26 cellular contexts compared by ENCODE assay signal in the genomic region with DNA sequence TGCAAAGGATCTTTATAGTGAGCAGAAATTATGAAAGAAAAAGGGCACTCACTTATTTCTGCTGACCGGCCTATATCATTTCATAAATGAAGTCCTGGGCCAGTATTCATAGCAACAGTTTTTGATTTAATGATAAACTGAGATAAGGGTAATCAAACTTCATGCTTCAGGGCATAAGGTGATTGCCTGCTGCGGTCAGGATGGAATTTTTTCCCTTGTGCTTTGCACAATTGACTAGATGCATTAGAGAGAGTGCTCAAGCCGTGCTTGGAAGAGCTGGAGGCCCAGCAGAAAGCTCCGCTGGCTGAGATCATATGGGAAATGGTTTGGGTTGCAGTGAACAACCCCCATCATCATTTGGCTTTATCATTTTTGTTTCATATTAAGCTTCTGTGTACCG. TPM values are rescaled to one million over a fixed set of nuclear protein-coding genes. Genes with fewer than 3 reads are reported as not detected.
DNase-seq lines count a peak whose midpoint lies in the region; ATAC-seq and TF ChIP-seq lines count a peak whose summit lies in the region.
"Had no signal": no experiment of that assay in that cellular context is flagged by ENCODE, and none has a peak within 500 bp of the region (broad histone marks: within the 10 kb centered on the region; RNA-seq: fewer than 3 reads in every experiment).

No MANE protein-coding gene starts in this region.

- peaks cover 7% of the 10 kb centered on the region; the same call in 1 of the 2 replicates for H4K20me1 ChIP-seq in IMR-90 (ENCODE audit: insufficient read depth, low read length)
- H4K20me1 ChIP-seq: BLaER1 treated with 17β-estradiol and CSF1 and Interleukin-3, amounts not matched to agents 10 nM and 100 nM had no signal

- H3K27me3 Mint-ChIP-seq in glutamatergic neuron (ENCODE audit: unreplicated experiment) (peaks cover 5% of the 10 kb centered on the region), Caco-2 (ENCODE audit: insufficient read depth, unreplicated experiment) (peaks cover 15% of the 10 kb centered on the region)
- H3K27me3 Mint-ChIP-seq in stimulated activated memory B cell treated with anti-CD40 and anti-IgM and Interleukin-4, amounts not matched to agents 10 μg/mL and 1 μg/mL and 100 μg/mL, for 72 hours = peaks cover 14% of the 10 kb centered on the region

- no peak overlapping the region for H2BK5ac ChIP-seq in IMR-90 (ENCODE audit: low read depth, low read length, poor library complexity, severe bottlenecking)

- H3K18ac ChIP-seq in IMR-90 (ENCODE audit: low read depth, low read length) = no peak overlapping the region

- dilution Hi-C loops in IMR-90 (cut with HindIII; ENCODE audit: low sequenced_read_pairs, unreplicated experiment) = no loop called here

- H3K4me3 ChIP-seq in HAP-1 = no peak overlapping the region
- H3K4me3 ChIP-seq in IMR-90 (ENCODE audit: insufficient read depth, low read depth, low read length) = no peak overlapping the region
- H3K4me3 ChIP-seq in psoas muscle = peak overlapping the region; percentile 34
- H3K4me3 ChIP-seq in Caco-2 (ENCODE audit: low read depth, low read length) = no peak overlapping the region
- H3K4me3 ChIP-seq: BLaER1 treated with 17β-estradiol and CSF1 and Interleukin-3, amounts not matched to agents 10 nM and 100 nM; esophagus squamous epithelium; left lung had no signal

- ATAC-seq in IMR-90 (ENCODE audit: low read depth) (no peak), psoas muscle (no peak), HG02840 (IDR thresholded peaks at IDR 0.05; ENCODE audit: low FRiP score, unreplicated experiment) (no peak)
- no peak for ATAC-seq in stimulated activated memory B cell treated with anti-CD40 and anti-IgM and Interleukin-4, amounts not matched to agents 10 μg/mL and 1 μg/mL and 100 μg/mL, for 72 hours
- ATAC-seq: activated naive CD8-positive, alpha-beta T cell treated with anti-CD3 and anti-CD28 coated beads, Interleukin-2, amount 50 U/mL, for 24 hours; activated T-cell treated with anti-CD3 and anti-CD28 coated beads, Interleukin-2, amount 50 U/mL, for 72 hours; sciatic nerve had no signal

- H3K23ac ChIP-seq in IMR-90 (ENCODE audit: low read depth, low read length) = no peak overlapping the region

- no peak overlapping the region for H3K4me2 ChIP-seq in IMR-90 (ENCODE audit: low read depth, low read length)
- H3K4me2 ChIP-seq: BLaER1 treated with 17β-estradiol and CSF1 and Interleukin-3, amounts not matched to agents 10 nM and 100 nM had no signal

- no peaks in the 10 kb centered on the region for H3K36me3 ChIP-seq in HAP-1 (replicated peaks)
- no peaks in the 10 kb centered on the region; the same call in 1 of the 2 replicates for H3K36me3 ChIP-seq in IMR-90 (ENCODE audit: control insufficient read depth, insufficient read depth, low read length)
- H3K36me3 ChIP-seq in psoas muscle (ENCODE audit: insufficient read depth in 1 of 2, low read depth in 1 of 2) = no peaks in the 10 kb centered on the region
- no peaks in the 10 kb centered on the region for H3K36me3 ChIP-seq in Caco-2 (ENCODE audit: control insufficient read depth, insufficient read depth, low read length)
- H3K36me3 ChIP-seq: BLaER1 treated with 17β-estradiol and CSF1 and Interleukin-3, amounts not matched to agents 10 nM and 100 nM; esophagus squamous epithelium; left lung had no signal

- H3K9me3 Mint-ChIP-seq in glutamatergic neuron (ENCODE audit: unreplicated experiment) (peaks cover 5% of the 10 kb centered on the region), Caco-2 (ENCODE audit: unreplicated experiment) (no peaks in the 10 kb centered on the region)
- no peaks in the 10 kb centered on the region for H3K9me3 Mint-ChIP-seq in stimulated activated memory B cell treated with anti-CD40 and anti-IgM and Interleukin-4, amounts not matched to agents 10 μg/mL and 1 μg/mL and 100 μg/mL, for 72 hours
- H3K9me3 Mint-ChIP-seq: activated naive CD8-positive, alpha-beta T cell treated with anti-CD3 and anti-CD28 coated beads, Interleukin-2, amount 50 U/mL, for 24 hours; activated T-cell treated with anti-CD3 and anti-CD28 coated beads, Interleukin-2, amount 50 U/mL, for 72 hours; T-helper 1 cell treated with Interleukin-12 subunit alpha and Interleukin-12 subunit beta and Interleukin-4 antibody, amounts not matched to agents 30 μg/mL and 1 μg/mL, for 36 hours; type B pancreatic cell had no signal

- H3K4me1 ChIP-seq in HAP-1 = peaks cover 19% of the 10 kb centered on the region
- peaks cover 4% of the 10 kb centered on the region for H3K4me1 ChIP-seq in IMR-90 (ENCODE audit: control insufficient read depth, insufficient read depth, low read length)
- peaks cover 82% of the 10 kb centered on the region for H3K4me1 ChIP-seq in psoas muscle
- no peaks in the 10 kb centered on the region for H3K4me1 ChIP-seq in Caco-2
- H3K4me1 ChIP-seq: left lung had no signal

- no peak overlapping the region for H2BK120ac ChIP-seq in IMR-90 (ENCODE audit: low read depth, low read length)

- H3K14ac ChIP-seq in IMR-90 (replicated peaks; ENCODE audit: low read depth, low read length) = no peak overlapping the region

- intact Hi-C loops in IMR-90 (cut with micrococcal nuclease) (no loop called here), psoas muscle (cut with DNase I) (no loop called here), Caco-2 (cut with micrococcal nuclease; ENCODE audit: unreplicated experiment) (no loop called here)

- H3K36me3 Mint-ChIP-seq in glutamatergic neuron (ENCODE audit: unreplicated experiment) (peaks cover under 1% of the 10 kb centered on the region), Caco-2 (ENCODE audit: insufficient read depth, unreplicated experiment) (no peaks in the 10 kb centered on the region)
- H3K36me3 Mint-ChIP-seq in stimulated activated memory B cell treated with anti-CD40 and anti-IgM and Interleukin-4, amounts not matched to agents 10 μg/mL and 1 μg/mL and 100 μg/mL, for 72 hours = no peaks in the 10 kb centered on the region

- peaks cover 5% of the 10 kb centered on the region; the same call in 1 of the 2 replicates for H3K9me1 ChIP-seq in IMR-90 (ENCODE audit: insufficient read depth, low read length)

- WGBS in IMR-90 (ENCODE audit: extremely low coverage in 2 of 2, insufficient read length in 1 of 2), 2 experiments = no CpG with 5 or more reads among the region's 5 CpGs
- 55 to 87% (median 71%) methylated on average over 5 of the region's 5 CpGs for WGBS in psoas muscle, 3 donors

- CTCF ChIA-PET in IMR-90 (lab: Yijun Ruan, JAX) (no interaction called here), Caco-2 (lab: Charles Lee) (no interaction called here)

- BruUV-seq in IMR-90 (replicated peaks; lab: Mats Ljungman, UMichigan) (no TSS peak), Caco-2 (replicated peaks; lab: Mats Ljungman, UMichigan) (no TSS peak)

- no peak overlapping the region for H3K56ac ChIP-seq in IMR-90 (ENCODE audit: extremely low read depth, insufficient read depth, low read length)

- H2AK9ac ChIP-seq in IMR-90 (replicated peaks; ENCODE audit: low read depth, low read length, poor library complexity) = no peak overlapping the region

- no peak overlapping the region for H2BK15ac ChIP-seq in IMR-90 (ENCODE audit: low read depth, low read length)

- TF ChIP-seq CTCF in IMR-90 (conservative IDR thresholded peaks at IDR 0.05; ENCODE audit: low read depth, low read length) (no peak), glutamatergic neuron (IDR thresholded peaks at IDR 0.05; ENCODE audit: partially characterized antibody, unreplicated experiment) (no peak), psoas muscle (IDR thresholded peaks at IDR 0.05) (no peak), Caco-2 (IDR thresholded peaks at IDR 0.05; ENCODE audit: insufficient read depth in 1 of 2, low read depth in 1 of 2, low read length in 1 of 2, severe bottlenecking in 1 of 2, unreplicated experiment in 1 of 2) (no peak)

- H4K5ac ChIP-seq in IMR-90 (ENCODE audit: low read depth, low read length) = no peak overlapping the region

- no peak overlapping the region for H2AFZ ChIP-seq in IMR-90 (replicated peaks; ENCODE audit: low read length, poor library complexity)
- H2AFZ ChIP-seq: parathyroid adenoma had no signal

- H2AK5ac ChIP-seq in IMR-90 (ENCODE audit: low read depth, low read length) = no peak overlapping the region

- no peak for TF ChIP-seq POLR2A in IMR-90 (IDR thresholded peaks at IDR 0.05; ENCODE audit: low read depth, low read length)

- no peak overlapping the region for H4K8ac ChIP-seq in IMR-90 (ENCODE audit: low read depth in 2 of 2, low read length in 2 of 2)

- in situ Hi-C loops in HAP-1 (cut with MboI; ENCODE audit: low sequenced_read_pairs) (no loop called here), IMR-90 (cut with MboI; ENCODE audit: low sequenced_read_pairs) (no loop called here)

- H3K27ac ChIP-seq in IMR-90 (ENCODE audit: insufficient read depth, low read length) = no peak overlapping the region
- peak overlapping the region; percentile 91 for H3K27ac ChIP-seq in psoas muscle
- H3K27ac ChIP-seq: BLaER1 treated with 17β-estradiol and CSF1 and Interleukin-3, amounts not matched to agents 10 nM and 100 nM; esophagus squamous epithelium; left lung; parathyroid adenoma had no signal

- TF ChIP-seq RAD21 in IMR-90 (IDR thresholded peaks at IDR 0.05; ENCODE audit: low read length) = no peak

- H3K9ac ChIP-seq in IMR-90 (ENCODE audit: low read depth, low read length) = no peak overlapping the region
- H3K9ac ChIP-seq: BLaER1 treated with 17β-estradiol and CSF1 and Interleukin-3, amounts not matched to agents 10 nM and 100 nM; parathyroid adenoma had no signal

- H4K91ac ChIP-seq in IMR-90 (ENCODE audit: insufficient read depth, low read depth, low read length) = no peak overlapping the region

- H3K27me3 ChIP-seq in HAP-1 (ENCODE audit: low read depth) (no peaks in the 10 kb centered on the region), IMR-90 (ENCODE audit: control insufficient read depth, insufficient read depth, low read length) (no peaks in the 10 kb centered on the region), psoas muscle (ENCODE audit: insufficient read depth in 3 of 3, low read length in 2 of 3) (no peaks in the 10 kb centered on the region), Caco-2 (replicated peaks; ENCODE audit: control insufficient read depth, insufficient read depth, low read length) (no peaks in the 10 kb centered on the region)
- H3K27me3 ChIP-seq: BLaER1 treated with 17β-estradiol and CSF1 and Interleukin-3, amounts not matched to agents 10 nM and 100 nM; esophagus squamous epithelium; left lung had no signal

- H3K4me1 Mint-ChIP-seq in glutamatergic neuron (ENCODE audit: low read depth, unreplicated experiment) (peaks cover 62% of the 10 kb centered on the region), Caco-2 (ENCODE audit: low read depth, unreplicated experiment) (no peaks in the 10 kb centered on the region)
- no peaks in the 10 kb centered on the region for H3K4me1 Mint-ChIP-seq in stimulated activated memory B cell treated with anti-CD40 and anti-IgM and Interleukin-4, amounts not matched to agents 10 μg/mL and 1 μg/mL and 100 μg/mL, for 72 hours
- H3K4me1 Mint-ChIP-seq: activated naive CD8-positive, alpha-beta T cell treated with anti-CD3 and anti-CD28 coated beads, Interleukin-2, amount 50 U/mL, for 24 hours had no signal

- POLR2A ChIA-PET in IMR-90 (lab: Charles Lee; ENCODE audit: unreplicated experiment) = no interaction called here
- POLR2A ChIA-PET in Caco-2 (lab: Charles Lee) = no interaction called here

- H3K27ac Mint-ChIP-seq in glutamatergic neuron (ENCODE audit: unreplicated experiment) (no peak overlapping the region), Caco-2 (ENCODE audit: unreplicated experiment) (no peak overlapping the region)
- no peak overlapping the region for H3K27ac Mint-ChIP-seq in stimulated activated memory B cell treated with anti-CD40 and anti-IgM and Interleukin-4, amounts not matched to agents 10 μg/mL and 1 μg/mL and 100 μg/mL, for 72 hours
- H3K27ac Mint-ChIP-seq: activated naive CD8-positive, alpha-beta T cell treated with anti-CD3 and anti-CD28 coated beads, Interleukin-2, amount 50 U/mL, for 24 hours; activated T-cell treated with anti-CD3 and anti-CD28 coated beads, Interleukin-2, amount 50 U/mL, for 72 hours; T-helper 1 cell treated with Interleukin-12 subunit alpha and Interleukin-12 subunit beta and Interleukin-4 antibody, amounts not matched to agents 30 μg/mL and 1 μg/mL, for 36 hours; type B pancreatic cell had no signal

- no peak overlapping the region for H3K4ac ChIP-seq in IMR-90 (ENCODE audit: low read depth, low read length)

- H3K9me3 ChIP-seq in HAP-1 (no peaks in the 10 kb centered on the region), IMR-90 (ENCODE audit: control insufficient read depth, insufficient read depth, low read length) (no peaks in the 10 kb centered on the region), psoas muscle (no peaks in the 10 kb centered on the region), Caco-2 (no peaks in the 10 kb centered on the region)
- H3K9me3 ChIP-seq: BLaER1 treated with 17β-estradiol and CSF1 and Interleukin-3, amounts not matched to agents 10 nM and 100 nM; esophagus squamous epithelium; left lung had no signal

- H2BK20ac ChIP-seq in IMR-90 (ENCODE audit: low read depth, low read length) = no peak overlapping the region

- peak; percentile 43 to 62 for DNase-seq in HAP-1 (ENCODE audit: low spot score in 2 of 2)
- peak; percentile 15 for DNase-seq in IMR-90
- no peak for DNase-seq in glutamatergic neuron
- no peak for DNase-seq in psoas muscle
- DNase-seq in Caco-2 = no peak
- DNase-seq: activated naive CD8-positive, alpha-beta T cell treated with anti-CD3 and anti-CD28 coated beads, Interleukin-2, amount 50 U/mL, for 24 hours; activated T-cell treated with anti-CD3 and anti-CD28 coated beads, Interleukin-2, amount 50 U/mL, for 72 hours; cerebellar nuclear complex; esophagus squamous epithelium; foreskin melanocyte; H7; hippocampal formation; left lung; NCI-H1436; NCI-H2107; NCI-H446 treated with DMSO at 0.1 percent for 48 hours; RPMI8226; stimulated activated CD4-positive, alpha-beta T cell treated with anti-CD3 and anti-CD28 coated beads, Interleukin-4, amount 100 ng/mL, for 24 hours had no signal

- H3K79me1 ChIP-seq in IMR-90 (ENCODE audit: low read depth in 1 of 2, low read length in 2 of 2) = peaks cover 6 to 66% of the 10 kb centered on the region in 2 experiments

- H3K4me3 Mint-ChIP-seq in glutamatergic neuron (ENCODE audit: unreplicated experiment) (peak overlapping the region; percentile 14), Caco-2 (ENCODE audit: unreplicated experiment) (no peak overlapping the region)
- no peak overlapping the region for H3K4me3 Mint-ChIP-seq in stimulated activated memory B cell treated with anti-CD40 and anti-IgM and Interleukin-4, amounts not matched to agents 10 μg/mL and 1 μg/mL and 100 μg/mL, for 72 hours
- H3K4me3 Mint-ChIP-seq: activated naive CD8-positive, alpha-beta T cell treated with anti-CD3 and anti-CD28 coated beads, Interleukin-2, amount 50 U/mL, for 24 hours; activated T-cell treated with anti-CD3 and anti-CD28 coated beads, Interleukin-2, amount 50 U/mL, for 72 hours; T-helper 1 cell treated with Interleukin-12 subunit alpha and Interleukin-12 subunit beta and Interleukin-4 antibody, amounts not matched to agents 30 μg/mL and 1 μg/mL, for 36 hours; type B pancreatic cell had no signal

RNA-seq across cellular contexts. Expression of a gene that starts 10.4 kb away (rescaled TPM):
- total RNA-seq in IMR-90 (2012; rRNA removed) (17.4 and 18.3 TPM in 2 replicates), glutamatergic neuron (ENCODE audit: unreplicated experiment) (255 TPM), psoas muscle (1 to 10 TPM; 3.5 to 7.4 (median 3.7) TPM), Caco-2 (2022) (0.18 and 0.67 TPM in 2 replicates)
- polyA plus RNA-seq in IMR-90 (2012; rRNA removed) (12.6 and 13.1 TPM in 2 replicates), psoas muscle (1 to 10 TPM; 1.1 to 5.8 (median 2.5) TPM)
- polyA plus RNA-seq in IMR-90 (2012; cell fraction: cytosol; rRNA removed) = 2.2 and 4.9 TPM in 2 replicates
- polyA plus RNA-seq in IMR-90 (2012; cell fraction: nucleus; rRNA removed; ENCODE audit: low replicate concordance) = 9.6 and 42.5 TPM in 2 replicates
- total RNA-seq: activated T-cell treated with anti-CD3 and anti-CD28 coated beads, Interleukin-2, amount 50 U/mL, for 72 hours; G401 had no signal

Comparison
In these comparisons a context has a peak if more than half of its experiments do, and no peak if none do; other contexts are left out.
1. DNase-seq: peak in HAP-1 (2 of 2) and IMR-90 (single experiment); none in glutamatergic neuron (single experiment), psoas muscle (0 of 2) and Caco-2 (0 of 2).
2. RNA of a gene that starts 10.4 kb away (total RNA-seq): 255 TPM in glutamatergic neuron (single experiment); 17.4 to 18.3 TPM in IMR-90, 3.5 to 7.4 TPM in psoas muscle and 0.18 to 0.67 TPM in Caco-2; every median in the first group is over 10 times any median in the second.